ENCODE assay signal across 8 cellular contexts in the genomic region with DNA sequence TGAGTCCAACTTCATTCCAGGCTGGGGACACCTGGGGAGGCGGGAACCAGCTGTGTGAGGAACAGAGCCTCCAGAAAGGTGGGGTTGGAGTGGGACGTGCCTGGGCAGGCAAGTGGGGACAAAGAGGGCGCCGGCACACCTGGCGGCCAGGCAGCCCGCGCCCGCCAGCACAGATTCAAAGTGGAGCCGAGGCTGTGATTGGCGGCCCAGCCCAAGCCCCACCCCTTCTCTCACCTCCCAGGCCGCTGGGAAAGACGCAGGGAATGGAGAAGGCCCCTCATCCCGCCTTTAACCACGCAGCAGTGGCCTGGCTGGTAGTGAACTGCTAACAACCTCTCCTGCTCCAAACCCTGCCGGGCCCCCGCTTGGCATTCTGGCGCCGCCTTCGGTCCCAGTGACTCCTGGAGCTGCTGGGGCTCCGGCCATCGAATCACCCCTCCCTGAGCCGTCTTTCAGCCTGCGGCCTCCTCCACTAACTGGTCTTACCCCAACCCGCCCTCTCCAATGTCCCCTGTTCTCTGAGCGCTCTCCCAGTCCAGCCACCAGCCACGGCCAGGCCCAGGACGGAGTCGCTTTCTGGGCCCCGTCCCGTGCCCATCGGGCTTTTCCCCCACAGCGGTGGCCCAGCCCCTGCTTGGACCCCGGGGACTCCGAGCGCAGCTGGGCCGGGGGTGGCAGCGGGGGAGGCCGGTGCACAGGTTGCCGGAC. TPM values are rescaled to one million over a fixed set of nuclear protein-coding genes. Genes with fewer than 3 reads are reported as not detected.
DNase-seq lines count a peak whose midpoint lies in the region; ATAC-seq and TF ChIP-seq lines count a peak whose summit lies in the region.

No MANE protein-coding gene starts in this region.

- no peak overlapping the region for H3K27ac ChIP-seq in muscle layer of duodenum (ENCODE audit: low read length)

- H3K9me3 ChIP-seq in muscle layer of duodenum (ENCODE audit: control insufficient read depth in 1 of 2, low read length in 2 of 2) = no peaks in the 10 kb centered on the region

- H3K36me3 ChIP-seq in muscle layer of duodenum (ENCODE audit: control insufficient read depth in 1 of 2, insufficient read depth in 2 of 2, low read length in 2 of 2) = no peaks in the 10 kb centered on the region

- in situ Hi-C loops in G401 (cut with HindIII; ENCODE audit: low sequenced_read_pairs) = no loop called here

- DNase-seq in NCI-H146 (lab: John Stamatoyannopoulos, UW) = peak; percentile 95
- DNase-seq in choroid plexus epithelial cell (ENCODE audit: low read depth) = no peak
- DNase-seq in G401 (ENCODE audit: low spot score) = no peak
- DNase-seq in GM20000 (ENCODE audit: low spot score) = no peak
- no peak for DNase-seq in GM03348 (ENCODE audit: low spot score)

- ATAC-seq in GM18868 (IDR thresholded peaks at IDR 0.05; ENCODE audit: unreplicated experiment) (peak; percentile 13), GM18517 (IDR thresholded peaks at IDR 0.05; ENCODE audit: unreplicated experiment) (no peak)

- H3K27me3 ChIP-seq in muscle layer of duodenum (ENCODE audit: low read depth, low read length) = no peaks in the 10 kb centered on the region

- peaks cover 0 to 3% of the 10 kb centered on the region in 2 donors for H3K4me1 ChIP-seq in muscle layer of duodenum (ENCODE audit: control insufficient read depth in 1 of 2, insufficient read depth in 2 of 2, low read length in 2 of 2)

- H3K4me3 ChIP-seq in choroid plexus epithelial cell (ENCODE audit: low read depth, low read length) (peak overlapping the region; percentile 58), muscle layer of duodenum (ENCODE audit: low read depth in 1 of 2, low read length in 2 of 2) (peak overlapping the region; percentile 33 to 58)

- no peak for TF ChIP-seq CTCF in choroid plexus epithelial cell (conservative IDR thresholded peaks at IDR 0.05; ENCODE audit: low read depth, low read length)
- TF ChIP-seq CTCF in GM20000 (IDR thresholded peaks at IDR 0.05; ENCODE audit: extremely low read depth, missing control alignments) = no peak

RNA-seq across cellular contexts. Expression of gene PTMA, which starts 27.9 kb away (rescaled TPM):
- total RNA-seq in G401 (2014; rRNA removed; shearing (Covaris generic)) = 1,275 and 1,509 TPM in 2 replicates
